Comparison of ENCODE assay signal across 2 cellular contexts in genomic region chr5:133873936-133874585, GRCh38.
TF ChIP-seq lines count a peak whose summit lies in the region.

No MANE protein-coding gene starts in this region.

TF ChIP-seq in A549, 52 proteins besides CTCF, POLR2A, EP300 and RAD21 (continued from another document):
- no peak for TF ChIP-seq BCL3 (IDR thresholded peaks at IDR 0.05)
- TF ChIP-seq EHF (CRISPR knock-in tag; IDR thresholded peaks at IDR 0.05) = no peak
- no peak for TF ChIP-seq HEYL (CRISPR knock-in tag; IDR thresholded peaks at IDR 0.05)

TF ChIP-seq in SK-N-SH treated with all-trans-retinoic acid at 6 μM for 48 hours, 23 proteins besides CTCF, POLR2A, EP300 and RAD21 (continued from another document):
- TF ChIP-seq PATZ1 (CRISPR knock-in tag; IDR thresholded peaks at IDR 0.05; ENCODE audit: borderline replicate concordance) (no peak), CREB5 (CRISPR knock-in tag; IDR thresholded peaks at IDR 0.05; ENCODE audit: low read depth) (no peak), POU6F1 (CRISPR knock-in tag; IDR thresholded peaks at IDR 0.05; ENCODE audit: borderline replicate concordance, low read depth) (no peak), OSR1 (CRISPR knock-in tag; IDR thresholded peaks at IDR 0.05) (no peak), BACH2 (CRISPR knock-in tag; IDR thresholded peaks at IDR 0.05; ENCODE audit: borderline replicate concordance) (no peak), ESRRG (CRISPR knock-in tag; IDR thresholded peaks at IDR 0.05) (no peak), CSRNP3 (CRISPR knock-in tag; IDR thresholded peaks at IDR 0.05) (no peak), TCF4 (CRISPR knock-in tag; IDR thresholded peaks at IDR 0.05; ENCODE audit: borderline replicate concordance) (no peak), SNAI2 (CRISPR knock-in tag; IDR thresholded peaks at IDR 0.05) (no peak), ZNF8 (CRISPR knock-in tag; IDR thresholded peaks at IDR 0.05) (no peak), ARNTL (CRISPR knock-in tag; IDR thresholded peaks at IDR 0.05; ENCODE audit: borderline replicate concordance, low read depth) (no peak), PPARA (CRISPR knock-in tag; IDR thresholded peaks at IDR 0.05; ENCODE audit: borderline replicate concordance) (no peak), ISL1 (CRISPR knock-in tag; IDR thresholded peaks at IDR 0.05) (no peak), CSDC2 (CRISPR knock-in tag; IDR thresholded peaks at IDR 0.05) (no peak), TOX (CRISPR knock-in tag; IDR thresholded peaks at IDR 0.05; ENCODE audit: borderline replicate concordance) (no peak), GLIS3 (CRISPR knock-in tag; IDR thresholded peaks at IDR 0.05) (no peak)
